Comparison of ENCODE assay signal across 7 cellular contexts in genomic region chr4:122151982-122152698, GRCh38. TPM values are rescaled to one million over a fixed set of nuclear protein-coding genes. Genes with fewer than 3 reads are reported as not detected.
A peak's percentile ranks its signal among the peaks of the same experiment; 100 is the strongest.
DNase-seq lines count a peak whose midpoint lies in the region; ATAC-seq and TF ChIP-seq lines count a peak whose summit lies in the region.

BLTP1 (plus strand) TSS chr4:122152331; CDS start chr4:122170648, 18,317 bp downstream.

- H3K4me3 ChIP-seq in astrocyte of the cerebellum (ENCODE audit: low read depth, low read length) (peak within 1 kb of the TSS; percentile 62), hepatocyte (peak within 1 kb of the TSS; percentile 67)

- H3K4me1 ChIP-seq in hepatocyte (ENCODE audit: insufficient read depth) = peaks cover 14% of the 10 kb centered on the region

- H2AFZ ChIP-seq in hepatocyte = peak within 1 kb of the TSS; percentile 91

- TF ChIP-seq CTCF in astrocyte of the cerebellum (IDR thresholded peaks at IDR 0.05; ENCODE audit: low read depth, low read length, missing control alignments) = no peak
- TF ChIP-seq CTCF in hepatocyte (IDR thresholded peaks at IDR 0.05; ENCODE audit: poor library complexity) = no peak

- ATAC-seq in GM18498 (IDR thresholded peaks at IDR 0.05; ENCODE audit: unreplicated experiment) = peak; percentile 97
- peak; percentile 94 for ATAC-seq in HG02870 (IDR thresholded peaks at IDR 0.05; ENCODE audit: unreplicated experiment)

- WGBS in hepatocyte (ENCODE audit: low lambda C conversion rate, missing lambda C conversion rate) = 2% methylated on average over 48 of the region's 50 CpGs

- H3K9me3 ChIP-seq in hepatocyte (ENCODE audit: low read depth) = no peaks in the 10 kb centered on the region

- H3K27me3 ChIP-seq in hepatocyte = no peaks in the 10 kb centered on the region

- DNase-seq in NCI-H146 treated with DMSO at 0.1 percent for 48 hours (lab: John Stamatoyannopoulos, UW; ENCODE audit: unreplicated experiment) (peak; percentile 42), T-helper 22 cell (ENCODE audit: low read depth) (peak; percentile 79), astrocyte of the cerebellum (ENCODE audit: low read depth) (peak; percentile 43), hepatocyte (ENCODE audit: low spot score) (peak; percentile 95), renal cortical epithelial cell (ENCODE audit: low read depth) (peak; percentile 68)

- peaks cover 38% of the 10 kb centered on the region for H3K79me2 ChIP-seq in hepatocyte

- H3K4me2 ChIP-seq in hepatocyte = peak within 1 kb of the TSS; percentile 87

- peaks cover 4% of the 10 kb centered on the region for H4K20me1 ChIP-seq in hepatocyte (ENCODE audit: insufficient read depth, poor library complexity, severe bottlenecking)

- H3K9me2 ChIP-seq in hepatocyte (replicated peaks; ENCODE audit: insufficient read depth) = no peaks in the 10 kb centered on the region

- in situ Hi-C loops in astrocyte of the cerebellum (cut with HindIII; ENCODE audit: low sequenced_read_pairs) = no loop called here

- no peaks in the 10 kb centered on the region for H3K36me3 ChIP-seq in hepatocyte (replicated peaks; ENCODE audit: insufficient read depth, low read depth)

- H3K27ac ChIP-seq in hepatocyte = peak within 1 kb of the TSS; percentile 91

RNA-seq across cellular contexts. Expression of gene BLTP1, which starts in this region (rescaled TPM):
- 70.2 and 82.3 TPM in 2 replicates for total RNA-seq in hepatocyte
- 7.7 and 10.2 TPM in 2 replicates for polyA plus RNA-seq in hepatocyte
- total RNA-seq in renal cortical epithelial cell = 43.9 and 122 TPM in 2 replicates

Comparison
In these comparisons a context has a peak if more than half of its experiments do, and no peak if none do; other contexts are left out.
1. Peak in every context shown above with its lines: DNase-seq, ATAC-seq, H3K4me3 ChIP-seq and H3K27ac ChIP-seq.
2. DNase-seq: peak in every context shown above with its lines; median percentile 95 in hepatocyte; 79 in T-helper 22 cell; 68 in renal cortical epithelial cell; 43 in astrocyte of the cerebellum; 42 in NCI-H146 treated with DMSO at 0.1 percent for 48 hours.